In genomic region chr10:6070647-6071046, GRCh38 we compare ENCODE assay signal across 13 cellular contexts. TPM values are rescaled to one million over a fixed set of nuclear protein-coding genes. Genes with fewer than 3 reads are reported as not detected.
DNase-seq lines count a peak whose midpoint lies in the region; ATAC-seq and TF ChIP-seq lines count a peak whose summit lies in the region.
"Had no signal": no experiment of that assay in that cellular context is flagged by ENCODE, and none has a peak within 500 bp of the region (broad histone marks: within the 10 kb centered on the region; RNA-seq: fewer than 3 reads in every experiment).

No MANE protein-coding gene starts in this region.

- ATAC-seq in right cardiac atrium = no peak
- ATAC-seq: right lobe of liver had no signal

- TF ChIP-seq CTCF in left ventricle myocardium inferior (IDR thresholded peaks at IDR 0.05; ENCODE audit: borderline replicate concordance) (no peak), ascending aorta (IDR thresholded peaks at IDR 0.05) (no peak)

- no peaks in the 10 kb centered on the region for H3K9me3 ChIP-seq in left ventricle myocardium inferior (replicated peaks)
- no peaks in the 10 kb centered on the region for H3K9me3 ChIP-seq in right cardiac atrium (ENCODE audit: control insufficient read depth, low read length)
- no peaks in the 10 kb centered on the region for H3K9me3 ChIP-seq in ascending aorta
- H3K9me3 ChIP-seq: right lobe of liver, SJCRH30 had no signal

- DNase-seq in left ventricle myocardium inferior (no peak), right cardiac atrium (no peak), posterior vena cava (ENCODE audit: low spot score) (peak; percentile 58), ascending aorta (ENCODE audit: low spot score in 2 of 2) (no peak), NCI-H345 treated with DMSO at 0.1 percent for 48 hours (lab: John Stamatoyannopoulos, UW; ENCODE audit: unreplicated experiment) (no peak), EL (no peak), RPMI8226 (no peak)
- peak; percentile 87 for DNase-seq in activated T-cell treated with anti-CD3 and anti-CD28 coated beads, Interleukin-2, amount 50 U/mL, for 48 hours
- DNase-seq: NCI-H1092, NCI-H524 treated with DMSO at 0.1 percent for 48 hours, right lobe of liver, SJCRH30 had no signal

- 90% methylated on average over 5 of the region's 5 CpGs for WGBS in right cardiac atrium

- H3K36me3 ChIP-seq in left ventricle myocardium inferior (no peaks in the 10 kb centered on the region), ascending aorta (no peaks in the 10 kb centered on the region)
- H3K36me3 ChIP-seq: cardiac muscle cell, right lobe of liver, SJCRH30 had no signal

- no peak overlapping the region for H3K4me3 ChIP-seq in left ventricle myocardium inferior
- no peak overlapping the region for H3K4me3 ChIP-seq in right cardiac atrium (ENCODE audit: low read length)
- H3K4me3 ChIP-seq in ascending aorta = no peak overlapping the region
- H3K4me3 ChIP-seq: cardiac muscle cell, right lobe of liver, SJCRH30 had no signal

- peaks cover 31% of the 10 kb centered on the region for H3K4me1 ChIP-seq in left ventricle myocardium inferior
- peaks cover 7% of the 10 kb centered on the region for H3K4me1 ChIP-seq in right cardiac atrium (ENCODE audit: control insufficient read depth, insufficient read depth, low read length)
- H3K4me1 ChIP-seq in ascending aorta = no peaks in the 10 kb centered on the region
- H3K4me1 ChIP-seq: right lobe of liver, SJCRH30 had no signal

- H3K27me3 ChIP-seq in left ventricle myocardium inferior (ENCODE audit: low read depth) (no peaks in the 10 kb centered on the region), right cardiac atrium (ENCODE audit: control insufficient read depth, insufficient read depth) (no peaks in the 10 kb centered on the region), ascending aorta (no peaks in the 10 kb centered on the region)
- H3K27me3 ChIP-seq: cardiac muscle cell, right lobe of liver, SJCRH30 had no signal

- intact Hi-C loops in left ventricle myocardium inferior (cut with micrococcal nuclease) = no loop called here
- intact Hi-C loops in right cardiac atrium (cut with DNase I) = no loop called here
- intact Hi-C loops in posterior vena cava (cut with DNase I) = no loop called here
- intact Hi-C loops in ascending aorta (cut with DNase I) = no loop called here

- H3K27ac ChIP-seq in left ventricle myocardium inferior (replicated peaks) (peak overlapping the region; percentile 79), right cardiac atrium (ENCODE audit: low read length) (no peak overlapping the region), ascending aorta (no peak overlapping the region)
- H3K27ac ChIP-seq: cardiac muscle cell, right lobe of liver, SJCRH30 had no signal

RNA-seq across cellular contexts. Expression of gene IL2RA, which starts 8.5 kb away (rescaled TPM):
- 2.3 TPM for total RNA-seq in left ventricle myocardium inferior
- total RNA-seq in right cardiac atrium = 1 to 10 TPM in 1 of 4 donors, under 1 TPM in 3; 0.71 to 1.3 (median 0.82) TPM
- 0.18 TPM for polyA plus RNA-seq in right cardiac atrium
- total RNA-seq in posterior vena cava = 1 to 10 TPM in 1 of 2 donors, under 1 TPM in 1; 0.81 to 6.4 TPM
- not detected for total RNA-seq in ascending aorta
- total RNA-seq: cardiac muscle cell, SJCRH30 had no signal
- polyA plus RNA-seq: cardiac muscle cell had no signal

RNA-seq across cellular contexts. Expression of gene RBM17, which starts 18.2 kb away (rescaled TPM):
- total RNA-seq in left ventricle myocardium inferior = 56.1 TPM
- total RNA-seq in right cardiac atrium = 10 to 100 TPM; 51.6 to 66.5 (median 57.1) TPM
- polyA plus RNA-seq in right cardiac atrium = 51.0 TPM
- 10 to 100 TPM; 58.9 to 68.3 TPM for total RNA-seq in posterior vena cava
- total RNA-seq in ascending aorta = 22.7 TPM

Comparison
In these comparisons a context has a peak if more than half of its experiments do, and no peak if none do; other contexts are left out.
1. DNase-seq: peak in activated T-cell treated with anti-CD3 and anti-CD28 coated beads, Interleukin-2, amount 50 U/mL, for 48 hours (2 of 2) and posterior vena cava (single experiment); none in left ventricle myocardium inferior (single experiment), right cardiac atrium (0 of 3), ascending aorta (0 of 2), NCI-H345 treated with DMSO at 0.1 percent for 48 hours (single experiment), EL (single experiment) and RPMI8226 (single experiment).